In genomic region chr5:42454216-42454995, GRCh38 we compare ENCODE assay signal across 17 cellular contexts. TPM values are rescaled to one million over a fixed set of nuclear protein-coding genes. Genes with fewer than 3 reads are reported as not detected.
DNase-seq lines count a peak whose midpoint lies in the region; FAIRE-seq and TF ChIP-seq lines count a peak whose summit lies in the region.
"Had no signal": no experiment of that assay in that cellular context is flagged by ENCODE, and none has a peak within 500 bp of the region (broad histone marks: within the 10 kb centered on the region; RNA-seq: fewer than 3 reads in every experiment).

No MANE protein-coding gene starts in this region.

- FAIRE-seq in bronchial epithelial cell (lab: Jason Lieb, UNC), result no peak
- FAIRE-seq: H54, K562 had no signal

- no peak overlapping the region for H2BK12ac ChIP-seq in trophoblast cell (ENCODE audit: low read length)

- no peak overlapping the region for H4K8ac ChIP-seq in trophoblast cell (ENCODE audit: low read depth, low read length)

- H3K23ac ChIP-seq in trophoblast cell (ENCODE audit: low read length), result no peak overlapping the region

- no peaks in the 10 kb centered on the region for H3K4me1 ChIP-seq in trophoblast cell (ENCODE audit: control insufficient read depth in 1 of 2, insufficient read depth in 2 of 2, low read length in 2 of 2)
- H3K4me1 ChIP-seq: Peyer's patch had no signal

- H2AFZ ChIP-seq in trophoblast cell (ENCODE audit: insufficient read depth, low read length, poor library complexity), result no peak overlapping the region

- H4K12ac ChIP-seq in trophoblast cell (ENCODE audit: low read depth, low read length), result no peak overlapping the region

- no peak overlapping the region for H3K14ac ChIP-seq in trophoblast cell (ENCODE audit: low read length)

- H4K91ac ChIP-seq in trophoblast cell (ENCODE audit: low read depth, low read length), result no peak overlapping the region

- TF ChIP-seq CTCF in GM12865 (IDR thresholded peaks at IDR 0.05; ENCODE audit: insufficient read depth, low read depth, low read length, missing control alignments), result no peak
- no peak for TF ChIP-seq CTCF in bronchial epithelial cell (IDR thresholded peaks at IDR 0.05; ENCODE audit: insufficient read depth, low read length, severe bottlenecking)

- no peaks in the 10 kb centered on the region for H3K36me3 ChIP-seq in bronchial epithelial cell (ENCODE audit: control insufficient read depth, insufficient read depth, low read length)
- H3K36me3 ChIP-seq in trophoblast cell (ENCODE audit: control insufficient read depth in 1 of 2, insufficient read depth in 2 of 2, low read length in 2 of 2), result no peaks in the 10 kb centered on the region
- H3K36me3 ChIP-seq: Peyer's patch had no signal

- WGBS in trophoblast cell (ENCODE audit: extremely low coverage, insufficient coverage, insufficient read length), result no CpG with 5 or more reads among the region's 5 CpGs

- no peak overlapping the region for H3K4ac ChIP-seq in trophoblast cell (ENCODE audit: low read depth, low read length)

- no peak overlapping the region for H3K4me2 ChIP-seq in trophoblast cell (ENCODE audit: low read length)

- H3K27me3 ChIP-seq in bronchial epithelial cell (ENCODE audit: control insufficient read depth, insufficient read depth, low read length) (no peaks in the 10 kb centered on the region), trophoblast cell (ENCODE audit: insufficient read depth, low read length) (no peaks in the 10 kb centered on the region)
- H3K27me3 ChIP-seq: Peyer's patch had no signal

- H3K18ac ChIP-seq in trophoblast cell (ENCODE audit: low read length), result no peak overlapping the region

- H2AK5ac ChIP-seq in trophoblast cell (ENCODE audit: low read length), result no peak overlapping the region

- H3K4me3 ChIP-seq in GM12865 (ENCODE audit: low read depth, low read length), result no peak overlapping the region
- H3K4me3 ChIP-seq in bronchial epithelial cell (ENCODE audit: low read depth, low read length), result no peak overlapping the region
- no peak overlapping the region for H3K4me3 ChIP-seq in trophoblast cell (ENCODE audit: low read depth, low read length)
- H3K4me3 ChIP-seq: K562, Peyer's patch had no signal

- no peak overlapping the region for H2BK120ac ChIP-seq in trophoblast cell (ENCODE audit: insufficient read depth, low read length, poor library complexity)

- H3K9ac ChIP-seq in trophoblast cell (ENCODE audit: low read length), result no peak overlapping the region

- DNase-seq in GM12865 (ENCODE audit: low read depth), result peak; percentile 33
- DNase-seq in Kasumi-1 (lab: John Stamatoyannopoulos, UW), result peak; percentile 49 to 58
- peak; percentile 27 for DNase-seq in bronchial epithelial cell (ENCODE audit: low read depth)
- peak; percentile 7 for DNase-seq in kidney tubule cell (ENCODE audit: low spot score)
- no peak for DNase-seq in trophoblast cell
- no peak for DNase-seq in HCEC 1CT
- no peak for DNase-seq in mucosa of gallbladder (ENCODE audit: low spot score)
- DNase-seq: GDM1, NCI-H1092, NCI-H1694 treated with DMSO at 0.1 percent for 48 hours, NCI-H226, NCI-H524 treated with DMSO at 0.1 percent for 48 hours, Peyer's patch, SHP77 treated with DMSO at 0.1 percent for 48 hours had no signal

- H3K27ac ChIP-seq in trophoblast cell (ENCODE audit: low read depth, low read length), result no peak overlapping the region
- H3K27ac ChIP-seq: C4-2B, Peyer's patch had no signal

- peaks cover 2% of the 10 kb centered on the region for H3K9me3 ChIP-seq in trophoblast cell (ENCODE audit: insufficient read depth, low read depth, low read length)
- H3K9me3 ChIP-seq: Peyer's patch had no signal

- no peaks in the 10 kb centered on the region for H3K79me1 ChIP-seq in trophoblast cell (ENCODE audit: low read length)

- H2BK5ac ChIP-seq in trophoblast cell (ENCODE audit: low read depth, low read length, poor library complexity), result no peak overlapping the region

- no peaks in the 10 kb centered on the region for H3K79me2 ChIP-seq in trophoblast cell (ENCODE audit: control insufficient read depth, insufficient read depth, low read length, poor library complexity)

RNA-seq across cellular contexts. Expression of gene GHR, which starts 31.2 kb away (rescaled TPM):
- total RNA-seq in bronchial epithelial cell (1.3 and 2.4 TPM in 2 replicates), mucosa of gallbladder (4.4 TPM)
- polyA plus RNA-seq in trophoblast cell (2013), result 2.1 and 2.6 TPM in 2 replicates

Comparison
In these comparisons a context has a peak if more than half of its experiments do, and no peak if none do; other contexts are left out.
1. DNase-seq: peak in GM12865 (single experiment), Kasumi-1 (2 of 2), bronchial epithelial cell (single experiment) and kidney tubule cell (single experiment); none in trophoblast cell (0 of 2), HCEC 1CT (single experiment) and mucosa of gallbladder (single experiment).